ENCODE assay signal across 9 cellular contexts in the genomic region with DNA sequence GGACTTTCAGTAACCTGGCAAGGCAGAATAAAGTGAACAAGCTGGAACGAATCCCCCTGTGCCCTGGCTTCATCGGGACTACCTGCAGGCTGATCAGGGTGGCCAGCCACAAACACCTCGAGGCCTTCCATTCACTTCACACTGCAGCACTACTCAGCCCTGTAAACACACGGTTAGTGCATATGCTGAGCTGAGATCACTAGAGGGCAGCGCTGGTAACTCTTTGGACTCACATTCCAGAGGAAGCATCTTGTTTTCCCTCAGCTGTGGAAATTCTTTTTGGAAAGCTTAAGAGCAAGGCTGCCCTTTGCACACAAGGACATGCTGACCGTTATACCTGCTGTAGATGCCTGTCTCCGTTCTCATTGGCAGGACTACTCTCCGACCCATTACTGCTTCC. TPM values are rescaled to one million over a fixed set of nuclear protein-coding genes. Genes with fewer than 3 reads are reported as not detected.
A peak's percentile ranks its signal among the peaks of the same experiment; 100 is the strongest.
DNase-seq lines count a peak whose midpoint lies in the region; ATAC-seq, FAIRE-seq and TF ChIP-seq lines count a peak whose summit lies in the region.
"Had no signal": no experiment of that assay in that cellular context is flagged by ENCODE, and none has a peak within 500 bp of the region (broad histone marks: within the 10 kb centered on the region; RNA-seq: fewer than 3 reads in every experiment).

No MANE protein-coding gene starts in this region.

- H3K4me2 ChIP-seq in OCI-LY7 (ENCODE audit: low read length) (no peak overlapping the region), endothelial cell of umbilical vein (ENCODE audit: insufficient read depth, low read length) (no peak overlapping the region), osteoblast (ENCODE audit: insufficient read depth, low read length) (no peak overlapping the region)

- H3K9me1 ChIP-seq in endothelial cell of umbilical vein (replicated peaks; ENCODE audit: control insufficient read depth, extremely low read depth, insufficient read depth, low read length), result no peaks in the 10 kb centered on the region

- H3K36me3 ChIP-seq in OCI-LY7 (ENCODE audit: insufficient read depth, low read length) (peaks cover 89% of the 10 kb centered on the region), endothelial cell of umbilical vein (ENCODE audit: control insufficient read depth in 2 of 2, extremely low read depth in 1 of 2, insufficient read depth in 2 of 2, low read length in 2 of 2) (peaks cover 14 to 34% of the 10 kb centered on the region in 2 experiments), osteoblast (ENCODE audit: insufficient read depth, low read length) (peaks cover 82% of the 10 kb centered on the region), prostate gland (peaks cover 4 to 11% of the 10 kb centered on the region in 2 donors)

- ATAC-seq in GM18907 (IDR thresholded peaks at IDR 0.05; ENCODE audit: unreplicated experiment), result no peak
- ATAC-seq in HG02938 (IDR thresholded peaks at IDR 0.05; ENCODE audit: unreplicated experiment), result no peak

- DNase-seq in COLO668 (lab: John Stamatoyannopoulos, UW; ENCODE audit: unreplicated experiment) (peak; percentile 60), HCEC 1CT (peak; percentile 47), OCI-LY7 (ENCODE audit: low spot score) (peak; percentile 27), endothelial cell of umbilical vein (ENCODE audit: low read depth, low spot score) (peak; percentile 63), osteoblast (ENCODE audit: insufficient read length, low spot score, missing footprints) (peak; percentile 78), prostate gland (ENCODE audit: low spot score) (no peak)

- H3K9ac ChIP-seq in endothelial cell of umbilical vein (replicated peaks; ENCODE audit: extremely low read depth, insufficient read depth, low read length), result no peak overlapping the region

- H3K79me2 ChIP-seq in OCI-LY7 (ENCODE audit: insufficient read depth, low read depth, low read length) (no peaks in the 10 kb centered on the region), endothelial cell of umbilical vein (ENCODE audit: control insufficient read depth, insufficient read depth, low read length) (no peaks in the 10 kb centered on the region), osteoblast (ENCODE audit: insufficient read depth, low read length) (no peaks in the 10 kb centered on the region)

- dilution Hi-C loops in endothelial cell of umbilical vein (cut with MboI; ENCODE audit: extremely low pct_ligation_motif_present, low sequenced_read_pairs), result no loop called here

- H3K27ac ChIP-seq in OCI-LY7 (ENCODE audit: low read depth, low read length, poor library complexity, severe bottlenecking) (no peak overlapping the region), endothelial cell of umbilical vein (ENCODE audit: insufficient read depth, low read depth, low read length) (no peak overlapping the region), osteoblast (ENCODE audit: low read depth, low read length) (no peak overlapping the region), prostate gland (no peak overlapping the region)

- 40% methylated on average over 8 of the region's 8 CpGs for WGBS in prostate gland

- CTCF ChIA-PET in OCI-LY7 (lab: Charles Lee; ENCODE audit: unreplicated experiment) (interaction anchor here (0.6 kb wide), 1 partner anchor 69 kb away, joined by 3 read pairs; no protein-coding TSS in a partner anchor), endothelial cell of umbilical vein (lab: Charles Lee) (interaction anchor here (0.6 to 3.6 kb wide), 12 partner anchors 10 to 1513 kb away, joined by 3 to 34 read pairs (median 4); no protein-coding TSS in a partner anchor)

- POLR2A ChIA-PET in OCI-LY7 (lab: Charles Lee) (interaction anchor here (0.6 to 1.4 kb wide), 2 partner anchors 9 to 52 kb away, joined by 3 to 4 read pairs; no protein-coding TSS in a partner anchor), endothelial cell of umbilical vein (lab: Charles Lee) (no interaction called here)

- H3K9me2 ChIP-seq in OCI-LY7 (ENCODE audit: insufficient read depth, low read length), result no peaks in the 10 kb centered on the region

- no peaks in the 10 kb centered on the region for H3K9me3 ChIP-seq in OCI-LY7 (ENCODE audit: low read length)
- H3K9me3 ChIP-seq in endothelial cell of umbilical vein (replicated peaks; ENCODE audit: control insufficient read depth, insufficient read depth, low read length), result no peaks in the 10 kb centered on the region
- no peaks in the 10 kb centered on the region for H3K9me3 ChIP-seq in osteoblast (ENCODE audit: low read depth, low read length)
- no peaks in the 10 kb centered on the region for H3K9me3 ChIP-seq in prostate gland

- H3K4me1 ChIP-seq in OCI-LY7 (ENCODE audit: insufficient read depth, low read length, poor library complexity, severe bottlenecking) (no peaks in the 10 kb centered on the region), endothelial cell of umbilical vein (ENCODE audit: control insufficient read depth, extremely low read depth, insufficient read depth, low read length) (no peaks in the 10 kb centered on the region), osteoblast (ENCODE audit: insufficient read depth, low read length) (no peaks in the 10 kb centered on the region), prostate gland (replicated peaks) (no peaks in the 10 kb centered on the region)

- intact Hi-C loops in OCI-LY7 (cut with micrococcal nuclease; ENCODE audit: unreplicated experiment) (loop anchor here (2.0 kb wide), 1 partner anchor 205 kb away; no protein-coding TSS in a partner anchor), endothelial cell of umbilical vein (cut with micrococcal nuclease) (loop anchor here (2.0 to 5.0 kb wide), 2 partner anchors 205 to 266 kb away; no protein-coding TSS in a partner anchor), prostate gland (cut with DNase I) (no loop called here)

- FAIRE-seq in endothelial cell of umbilical vein (lab: Jason Lieb, UNC), result peak; percentile 71
- FAIRE-seq: islet of Langerhans had no signal

- TF ChIP-seq POLR2A in endothelial cell of umbilical vein (IDR thresholded peaks at IDR 0.05; ENCODE audit: low read depth, low read length) (no peak), prostate gland (IDR thresholded peaks at IDR 0.05) (no peak)

- BruUV-seq in OCI-LY7 (replicated peaks; lab: Mats Ljungman, UMichigan) (no TSS peak), endothelial cell of umbilical vein (replicated peaks; lab: Mats Ljungman, UMichigan) (no TSS peak)

- H4K20me1 ChIP-seq in OCI-LY7 (ENCODE audit: insufficient read depth, low read length), result no peaks in the 10 kb centered on the region
- H4K20me1 ChIP-seq in endothelial cell of umbilical vein (replicated peaks; ENCODE audit: control insufficient read depth, extremely low read depth, insufficient read depth, low read length), result no peaks in the 10 kb centered on the region
- H4K20me1 ChIP-seq in osteoblast (ENCODE audit: insufficient read depth, low read length), result no peaks in the 10 kb centered on the region

- H3K27me3 ChIP-seq in endothelial cell of umbilical vein (ENCODE audit: control insufficient read depth in 2 of 2, insufficient read depth in 2 of 2, low read length in 2 of 2) (no peaks in the 10 kb centered on the region), osteoblast (ENCODE audit: insufficient read depth, low read length) (no peaks in the 10 kb centered on the region), prostate gland (replicated peaks; ENCODE audit: insufficient read depth) (no peaks in the 10 kb centered on the region)

- peak; percentile 75 for TF ChIP-seq CTCF in OCI-LY7 (conservative IDR thresholded peaks at IDR 0.05; ENCODE audit: low read length)
- peak; percentile 16 to 49 for TF ChIP-seq CTCF in endothelial cell of umbilical vein (IDR thresholded peaks at IDR 0.05; ENCODE audit: extremely low read depth in 1 of 2, insufficient read depth in 1 of 2, low read depth in 1 of 2, low read length in 2 of 2)
- peak; percentile 44 for TF ChIP-seq CTCF in osteoblast (IDR thresholded peaks at IDR 0.05; ENCODE audit: extremely low read depth, low read depth, low read length)
- TF ChIP-seq CTCF in prostate gland (IDR thresholded peaks at IDR 0.05), result no peak

- H2AFZ ChIP-seq in OCI-LY7 (ENCODE audit: low read length), result no peak overlapping the region
- no peak overlapping the region for H2AFZ ChIP-seq in endothelial cell of umbilical vein (ENCODE audit: low read depth, low read length)
- no peak overlapping the region for H2AFZ ChIP-seq in osteoblast (ENCODE audit: low read length)

- H3K4me3 ChIP-seq in OCI-LY7 (ENCODE audit: low read depth, low read length, poor library complexity, severe bottlenecking) (no peak overlapping the region), endothelial cell of umbilical vein (replicated peaks in 1 of 3; ENCODE audit: insufficient read depth in 1 of 3, low read depth in 1 of 3, low read length in 3 of 3) (no peak overlapping the region), osteoblast (ENCODE audit: insufficient read depth, low read length) (no peak overlapping the region), prostate gland (no peak overlapping the region)

TF ChIP-seq in endothelial cell of umbilical vein, 7 proteins besides CTCF, POLR2A, EP300 and RAD21:
- TF ChIP-seq GATA2 (IDR thresholded peaks at IDR 0.05; ENCODE audit: insufficient read depth, insufficient read length, low read depth, low read length) (no peak), POLR2AphosphoS5 (IDR thresholded peaks at IDR 0.05; ENCODE audit: insufficient read depth, low read depth, low read length) (no peak), MYC (IDR thresholded peaks at IDR 0.05; ENCODE audit: low read depth, low read length) (no peak), JUN (IDR thresholded peaks at IDR 0.05; ENCODE audit: borderline replicate concordance, insufficient read depth, insufficient read length, low read depth) (no peak), EZH2 (IDR thresholded peaks at IDR 0.05; ENCODE audit: borderline replicate concordance, low read depth, low read length, severe bottlenecking) (no peak), FOS (IDR thresholded peaks at IDR 0.05; ENCODE audit: borderline replicate concordance, insufficient read depth, low read length) (no peak)
- TF ChIP-seq, protein P1, sequence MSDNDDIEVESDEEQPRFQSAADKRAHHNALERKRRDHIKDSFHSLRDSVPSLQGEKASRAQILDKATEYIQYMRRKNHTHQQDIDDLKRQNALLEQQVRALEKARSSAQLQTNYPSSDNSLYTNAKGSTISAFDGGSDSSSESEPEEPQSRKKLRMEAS (IDR thresholded peaks at IDR 0.05; ENCODE audit: insufficient read depth, insufficient read length), result no peak

RNA-seq across cellular contexts. Expression of a gene that starts 32.1 kb away (rescaled TPM):
- total RNA-seq in OCI-LY7 (2014; rRNA removed; shearing (Covaris generic)), result not detected in 2 replicates
- total RNA-seq in OCI-LY7 (2022) (not detected in 2 replicates), endothelial cell of umbilical vein (0.23 and 0.35 TPM in 2 replicates), osteoblast (3.5 and 6.5 TPM in 2 replicates), prostate gland (under 1 TPM in 1 of 2 donors, not detected in 1; 0.45 TPM)
- polyA plus RNA-seq in endothelial cell of umbilical vein, result 0.17 and 0.32 TPM in 2 replicates
- 0.11 and 0.15 TPM in 2 replicates for polyA plus RNA-seq in endothelial cell of umbilical vein (2011; cell fraction: cytosol; rRNA removed)
- polyA plus RNA-seq in endothelial cell of umbilical vein (2011; cell fraction: nucleus; rRNA removed), result 0.08 and 0.10 TPM in 2 replicates
- polyA plus RNA-seq in endothelial cell of umbilical vein (2012), result not detected in 2 replicates
- 0.27 and 0.87 TPM in 2 replicates for polyA minus RNA-seq in endothelial cell of umbilical vein
- 41.3 TPM for polyA minus RNA-seq in endothelial cell of umbilical vein (2011; cell fraction: cytosol; rRNA and poly(A)+ RNA removed)
- 0.48 and 0.58 TPM in 2 replicates for polyA minus RNA-seq in endothelial cell of umbilical vein (2011; cell fraction: nucleus; rRNA and poly(A)+ RNA removed)

Comparison
In these comparisons a context has a peak if more than half of its experiments do, and no peak if none do; other contexts are left out.
1. CTCF ChIP-seq: peak in OCI-LY7 (single experiment), endothelial cell of umbilical vein (2 of 2) and osteoblast (single experiment); none in prostate gland (0 of 4).